In the genomic region with DNA sequence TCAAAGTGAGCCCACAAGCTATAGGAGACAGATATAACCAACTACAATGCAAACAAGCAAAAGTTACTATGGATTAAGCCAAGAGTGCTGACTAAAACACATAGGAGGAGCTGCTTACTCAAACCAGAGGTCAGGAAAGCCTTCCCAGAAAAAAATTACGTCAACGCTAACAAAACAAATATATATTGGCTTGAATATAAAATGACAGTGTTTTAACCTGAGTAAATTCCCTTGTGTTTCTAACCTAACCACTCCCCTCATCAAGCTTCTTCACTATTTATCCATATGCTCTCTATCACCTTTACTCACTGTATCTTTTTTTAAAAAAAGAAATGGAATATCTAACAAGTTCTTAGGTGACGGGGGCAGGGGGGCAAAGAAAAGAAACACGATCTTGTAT, we compare ENCODE assay signal across 19 cellular contexts.
DNase-seq lines count a peak whose midpoint lies in the region; ATAC-seq and TF ChIP-seq lines count a peak whose summit lies in the region.
"Had no signal": no experiment of that assay in that cellular context is flagged by ENCODE, and none has a peak within 500 bp of the region (broad histone marks: within the 10 kb centered on the region; RNA-seq: fewer than 3 reads in every experiment).

No MANE protein-coding gene starts in this region.

- H3K27me3 ChIP-seq in cardiac muscle cell: no peaks in the 10 kb centered on the region
- H3K27me3 ChIP-seq in left ventricle myocardium inferior (ENCODE audit: low read depth): no peaks in the 10 kb centered on the region
- H3K27me3 ChIP-seq: transverse colon had no signal

- no peaks in the 10 kb centered on the region for H3K9me3 ChIP-seq in cardiac muscle cell (ENCODE audit: low read depth)
- H3K9me3 ChIP-seq in left ventricle myocardium inferior (replicated peaks): no peaks in the 10 kb centered on the region
- H3K9me3 ChIP-seq: SK-N-SH, transverse colon had no signal

- intact Hi-C loops in left ventricle myocardium inferior (cut with micrococcal nuclease): no loop called here

- H3K4me3 ChIP-seq in cardiac muscle cell: no peak overlapping the region
- no peak overlapping the region for H3K4me3 ChIP-seq in left ventricle myocardium inferior
- no peak overlapping the region for H3K4me3 ChIP-seq in cardiac fibroblast (replicated peaks in 1 of 2; ENCODE audit: low read depth in 2 of 2, low read length in 2 of 2)
- H3K4me3 ChIP-seq: transverse colon had no signal

- in situ Hi-C loops in GM13976 (cut with MboI; ENCODE audit: low sequenced_read_pairs, unreplicated experiment): no loop called here

- DNase-seq in cardiac muscle cell (ENCODE audit: low read depth in 1 of 2, low spot score in 1 of 2) (peak in 1 of 2 donors; percentile 46), left ventricle myocardium inferior (no peak), cardiac fibroblast (ENCODE audit: low read depth in 2 of 2) (peak; percentile 45 to 68), left lobe of liver (ENCODE audit: low spot score) (no peak), GM13976 (ENCODE audit: low spot score) (no peak)
- DNase-seq: activated CD4-positive, alpha-beta T cell treated with anti-CD3 and anti-CD28 coated beads, Interleukin-2, amount 50 U/mL, for 1 hour; immature natural killer cell; KG1; NCI-H1105; NCI-H446 treated with DMSO at 0.1 percent for 48 hours; nucleus accumbens; SK-N-SH; small intestine; transverse colon had no signal

- no peak for TF ChIP-seq CTCF in cardiac muscle cell (IDR thresholded peaks at IDR 0.05; ENCODE audit: low read depth, low read length)
- no peak for TF ChIP-seq CTCF in left ventricle myocardium inferior (IDR thresholded peaks at IDR 0.05; ENCODE audit: borderline replicate concordance)
- no peak for TF ChIP-seq CTCF in cardiac fibroblast (IDR thresholded peaks at IDR 0.05; ENCODE audit: low read depth, low read length)
- no peak for TF ChIP-seq CTCF in GM13976 (IDR thresholded peaks at IDR 0.05; ENCODE audit: borderline replicate concordance, control extremely low read depth, extremely low read depth, insufficient read depth, missing control alignments)

- H3K27ac ChIP-seq in cardiac muscle cell: peak overlapping the region; percentile 55
- no peak overlapping the region for H3K27ac ChIP-seq in left ventricle myocardium inferior (replicated peaks)
- H3K27ac ChIP-seq: transverse colon had no signal

- H3K4me1 ChIP-seq in cardiac muscle cell (ENCODE audit: low read depth): peaks cover 63% of the 10 kb centered on the region
- peaks cover 90% of the 10 kb centered on the region for H3K4me1 ChIP-seq in left ventricle myocardium inferior

- H3K36me3 ChIP-seq in cardiac muscle cell (no peaks in the 10 kb centered on the region), left ventricle myocardium inferior (no peaks in the 10 kb centered on the region)
- H3K36me3 ChIP-seq: transverse colon had no signal

- ATAC-seq in left lobe of liver (peak; percentile 73), HG03457 (IDR thresholded peaks at IDR 0.05; ENCODE audit: unreplicated experiment) (no peak), GM19351 (IDR thresholded peaks at IDR 0.05; ENCODE audit: unreplicated experiment) (no peak), GM18498 (IDR thresholded peaks at IDR 0.05; ENCODE audit: unreplicated experiment) (no peak)
- ATAC-seq: activated naive CD4-positive, alpha-beta T cell treated with anti-CD3 and anti-CD28 coated beads, Interleukin-2, amount 50 U/mL, for 72 hours; stimulated activated effector memory CD8-positive, alpha-beta T cell treated with anti-CD3 and anti-CD28 coated beads, Interleukin-12 subunit alpha, Interleukin-12 subunit beta, amount 100 ng/mL, for 72 hours had no signal

Comparison
In these comparisons a context has a peak if more than half of its experiments do, and no peak if none do; other contexts are left out.
1. DNase-seq: peak in cardiac fibroblast (2 of 2); none in left ventricle myocardium inferior (single experiment), left lobe of liver (single experiment) and GM13976 (single experiment).